1 cellular context compared by ENCODE assay signal in genomic region chr10:121655254-121656142, GRCh38.
TF ChIP-seq lines count a peak whose summit lies in the region.

No MANE protein-coding gene starts in this region.

TF ChIP-seq in WTC11, 78 proteins besides CTCF, POLR2A, EP300 and RAD21 (continued from another document):
- no peak for TF ChIP-seq ZNF416 (CRISPR knock-in tag; IDR thresholded peaks at IDR 0.05)
